Comparison of ENCODE assay signal across 1 cellular context in genomic region chr11:72100009-72100408, GRCh38.
TF ChIP-seq lines count a peak whose summit lies in the region.

No MANE protein-coding gene starts in this region.

TF ChIP-seq in GM12878, 131 proteins besides CTCF, POLR2A, EP300 and RAD21:
- TF ChIP-seq ZNF217 (IDR thresholded peaks at IDR 0.05) (no peak), YBX1 (IDR thresholded peaks at IDR 0.05) (no peak), HDAC6 (IDR thresholded peaks at IDR 0.05; ENCODE audit: unreplicated experiment) (no peak), HCFC1 (IDR thresholded peaks at IDR 0.05; ENCODE audit: low read length) (no peak), SMAD5 (IDR thresholded peaks at IDR 0.05; ENCODE audit: low read depth) (no peak), NFXL1 (IDR thresholded peaks at IDR 0.05; ENCODE audit: borderline replicate concordance) (no peak), IKZF2 (IDR thresholded peaks at IDR 0.05) (no peak), KDM1A (IDR thresholded peaks at IDR 0.05; ENCODE audit: borderline replicate concordance) (no peak), FOXM1 (IDR thresholded peaks at IDR 0.05; ENCODE audit: low read depth, low read length) (no peak), NKRF (conservative IDR thresholded peaks at IDR 0.05) (no peak), CHD2 (IDR thresholded peaks at IDR 0.05; ENCODE audit: borderline replicate concordance, low read depth, low read length) (no peak), TARDBP (IDR thresholded peaks at IDR 0.05; ENCODE audit: borderline replicate concordance) (no peak), RB1 (IDR thresholded peaks at IDR 0.05; ENCODE audit: borderline replicate concordance) (no peak), ASH2L (IDR thresholded peaks at IDR 0.05; ENCODE audit: borderline replicate concordance, low read depth) (no peak), ATF7 (IDR thresholded peaks at IDR 0.05; ENCODE audit: low read depth) (no peak), CHD4 (IDR thresholded peaks at IDR 0.05) (no peak), TCF7 (IDR thresholded peaks at IDR 0.05; ENCODE audit: borderline replicate concordance) (no peak)
- TF ChIP-seq, protein P1, sequence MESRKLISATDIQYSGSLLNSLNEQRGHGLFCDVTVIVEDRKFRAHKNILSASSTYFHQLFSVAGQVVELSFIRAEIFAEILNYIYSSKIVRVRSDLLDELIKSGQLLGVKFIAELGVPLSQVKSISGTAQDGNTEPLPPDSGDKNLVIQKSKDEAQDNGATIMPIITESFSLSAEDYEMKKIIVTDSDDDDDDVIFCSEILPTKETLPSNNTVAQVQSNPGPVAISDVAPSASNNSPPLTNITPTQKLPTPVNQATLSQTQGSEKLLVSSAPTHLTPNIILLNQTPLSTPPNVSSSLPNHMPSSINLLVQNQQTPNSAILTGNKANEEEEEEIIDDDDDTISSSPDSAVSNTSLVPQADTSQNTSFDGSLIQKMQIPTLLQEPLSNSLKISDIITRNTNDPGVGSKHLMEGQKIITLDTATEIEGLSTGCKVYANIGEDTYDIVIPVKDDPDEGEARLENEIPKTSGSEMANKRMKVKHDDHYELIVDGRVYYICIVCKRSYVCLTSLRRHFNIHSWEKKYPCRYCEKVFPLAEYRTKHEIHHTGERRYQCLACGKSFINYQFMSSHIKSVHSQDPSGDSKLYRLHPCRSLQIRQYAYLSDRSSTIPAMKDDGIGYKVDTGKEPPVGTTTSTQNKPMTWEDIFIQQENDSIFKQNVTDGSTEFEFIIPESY (IDR thresholded peaks at IDR 0.05): no peak
TF ChIP-seq in GM12878: peak in this region for 0.
